Comparison of ENCODE assay signal across 8 cellular contexts in genomic region chr14:68796418-68797101, GRCh38. TPM values are rescaled to one million over a fixed set of nuclear protein-coding genes. Genes with fewer than 3 reads are reported as not detected.
A peak's percentile ranks its signal among the peaks of the same experiment; 100 is the strongest.
DNase-seq lines count a peak whose midpoint lies in the region; ATAC-seq and TF ChIP-seq lines count a peak whose summit lies in the region.

No MANE protein-coding gene starts in this region.

- peak overlapping the region; percentile 92 for H3K4me2 ChIP-seq in DND-41 (ENCODE audit: insufficient read depth, low read length)

- peak overlapping the region; percentile 92 for H3K4me3 Mint-ChIP-seq in osteocyte (ENCODE audit: unreplicated experiment)

- peaks cover 6% of the 10 kb centered on the region for H3K9me3 Mint-ChIP-seq in osteocyte (ENCODE audit: unreplicated experiment)

- POLR2A ChIA-PET in RWPE1 (lab: Yijun Ruan, JAX; ENCODE audit: low non-redundant PET): no interaction called here

- H2AFZ ChIP-seq in DND-41 (ENCODE audit: low read depth, low read length): peak overlapping the region; percentile 75

- peaks cover 46% of the 10 kb centered on the region for H3K4me1 ChIP-seq in DND-41 (ENCODE audit: insufficient read depth, low read length)

- TF ChIP-seq CTCF in DND-41 (IDR thresholded peaks at IDR 0.05; ENCODE audit: borderline replicate concordance, extremely low read depth, low read length, poor library complexity, severe bottlenecking): no peak
- no peak for TF ChIP-seq CTCF in RWPE1 (conservative IDR thresholded peaks at IDR 0.05; ENCODE audit: low read depth)
- no peak for TF ChIP-seq CTCF in osteocyte (IDR thresholded peaks at IDR 0.05)

- H3K36me3 ChIP-seq in DND-41 (ENCODE audit: insufficient read depth, low read length): no peaks in the 10 kb centered on the region

- H4K20me1 ChIP-seq in DND-41 (ENCODE audit: insufficient read depth, low read length): 0 out of 2 replicates have a peak, but pooled peaks cover 1% of the 10 kb centered on the region

- in situ Hi-C loops in KBM-7 (cut with MboI; ENCODE audit: low pct_unique_long_range_greater_than_20kb, low sequenced_read_pairs): no loop called here

- H3K9me3 ChIP-seq in DND-41 (ENCODE audit: insufficient read depth, low read length, severe bottlenecking): peaks cover 5% of the 10 kb centered on the region

- H3K27me3 Mint-ChIP-seq in osteocyte (ENCODE audit: unreplicated experiment): no peaks in the 10 kb centered on the region

- H3K27me3 ChIP-seq in DND-41 (ENCODE audit: insufficient read depth, low read length, poor library complexity): no peaks in the 10 kb centered on the region

- CTCF ChIA-PET in RWPE1 (lab: Yijun Ruan, JAX): no interaction called here

- H3K27ac ChIP-seq in DND-41 (ENCODE audit: low read length) (peak overlapping the region; percentile 99), RWPE1 (peak overlapping the region; percentile 99), epithelial cell of prostate (peak overlapping the region; percentile 99)

- peak overlapping the region; percentile 97 for H3K9ac ChIP-seq in DND-41 (ENCODE audit: low read depth, low read length)

- H3K36me3 Mint-ChIP-seq in osteocyte (ENCODE audit: unreplicated experiment): peaks cover 10% of the 10 kb centered on the region

- peak overlapping the region; percentile 100 for H3K27ac Mint-ChIP-seq in osteocyte (ENCODE audit: unreplicated experiment)

- peak overlapping the region in 1 of 2 experiments; percentile 77; a peak in 3 of 4 replicates for H3K4me3 ChIP-seq in DND-41 (ENCODE audit: low read depth in 1 of 2, low read length in 2 of 2)

- ATAC-seq in DND-41 (ENCODE audit: insufficient read depth, low read depth): no peak
- no peak for ATAC-seq in GM21737 (IDR thresholded peaks at IDR 0.05; ENCODE audit: unreplicated experiment)

- H3K4me1 Mint-ChIP-seq in osteocyte (ENCODE audit: unreplicated experiment): peaks cover 63% of the 10 kb centered on the region

- peaks cover 33% of the 10 kb centered on the region for H3K79me2 ChIP-seq in DND-41 (ENCODE audit: insufficient read depth, low read length)

- DNase-seq in DND-41: no peak
- DNase-seq in RWPE1 (ENCODE audit: low spot score): no peak
- DNase-seq in epithelial cell of prostate (ENCODE audit: low read depth, low spot score): no peak
- no peak for DNase-seq in osteocyte (ENCODE audit: extremely low spot score, unreplicated experiment)
- no peak for DNase-seq in KBM-7
- DNase-seq in SK-N-DZ (ENCODE audit: low spot score): no peak
- no peak for DNase-seq in DMS53 treated with DMSO at 0.1 percent for 48 hours (lab: John Stamatoyannopoulos, UW; ENCODE audit: unreplicated experiment)

RNA-seq across cellular contexts. Expression of gene ZFP36L1, which starts 3.7 kb away (rescaled TPM):
- total RNA-seq in osteocyte: 311 and 352 TPM in 2 replicates
- 1.4 and 3.7 TPM in 2 replicates for polyA plus RNA-seq in SK-N-DZ (2014; cell fraction: cytosol; rRNA removed)
- 0.45 and 0.78 TPM in 2 replicates for polyA plus RNA-seq in SK-N-DZ (2014; cell fraction: nucleus; rRNA removed)
